8 cellular contexts compared by ENCODE assay signal in the genomic region with DNA sequence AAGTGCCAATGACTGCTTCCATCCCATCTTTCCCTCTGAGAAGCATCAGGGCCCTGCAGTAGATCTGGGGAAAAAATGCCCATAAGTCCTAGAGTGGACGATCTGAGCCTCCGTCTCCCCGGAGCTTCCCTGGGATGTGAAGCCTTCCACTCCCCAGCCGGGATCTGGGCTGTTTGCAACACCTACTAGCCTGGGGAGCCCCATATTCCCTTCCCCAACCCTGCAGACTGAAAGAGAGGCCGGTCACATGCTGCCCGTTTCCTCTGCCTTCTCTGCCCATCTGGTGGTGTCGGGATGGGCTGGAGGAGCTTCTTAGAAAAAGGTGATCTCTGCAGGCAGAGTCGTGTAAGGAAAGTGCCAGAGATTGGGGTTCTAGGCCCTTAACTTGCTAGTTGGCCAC. TPM values are rescaled to one million over a fixed set of nuclear protein-coding genes. Genes with fewer than 3 reads are reported as not detected.
DNase-seq lines count a peak whose midpoint lies in the region; ATAC-seq and TF ChIP-seq lines count a peak whose summit lies in the region.

No MANE protein-coding gene starts in this region.

- WGBS in mammary epithelial cell (ENCODE audit: low coverage, missing lambda C conversion rate): 71% methylated on average over 7 of the region's 8 CpGs

- TF ChIP-seq CTCF in AG04449 (IDR thresholded peaks at IDR 0.05; ENCODE audit: insufficient read depth, low read length, missing control alignments) (no peak), mammary epithelial cell (conservative IDR thresholded peaks at IDR 0.05 in 1 of 2, IDR thresholded peaks at IDR 0.05 in 1 of 2; ENCODE audit: extremely low read depth in 1 of 2, insufficient read depth in 1 of 2, low read depth in 1 of 2, low read length in 2 of 2) (no peak)

- ATAC-seq in HG02678 (IDR thresholded peaks at IDR 0.05; ENCODE audit: unreplicated experiment): no peak

- H3K4me1 ChIP-seq in mammary epithelial cell (ENCODE audit: insufficient read depth, low read length) (no peaks in the 10 kb centered on the region), mucosa of stomach (ENCODE audit: control insufficient read depth, insufficient read depth, low read length) (peaks cover 23% of the 10 kb centered on the region)

- H2AFZ ChIP-seq in mammary epithelial cell (ENCODE audit: low read depth, low read length): no peak overlapping the region

- dilution Hi-C loops in mammary epithelial cell (cut with HindIII; ENCODE audit: low sequenced_read_pairs): no loop called here

- DNase-seq in AG04449 (ENCODE audit: low read depth, low spot score) (no peak), H7 (peak; percentile 35), mammary epithelial cell (no peak), NCI-H2227 (lab: John Stamatoyannopoulos, UW; ENCODE audit: unreplicated experiment) (no peak), NCI-H2029 (lab: John Stamatoyannopoulos, UW) (no peak)
- DNase-seq in NK-92 treated with Interleukin-12 subunit alpha and Interleukin-12 subunit beta, amount 100 ng/mL, for 24 hours (lab: John Stamatoyannopoulos, UW): no peak

- H3K9ac ChIP-seq in mammary epithelial cell (ENCODE audit: insufficient read depth, low read length): no peak overlapping the region
- peak overlapping the region; percentile 4 for H3K9ac ChIP-seq in mucosa of stomach (ENCODE audit: low read length)

- no peak overlapping the region for H3K27ac ChIP-seq in mammary epithelial cell (ENCODE audit: insufficient read depth, low read depth, low read length)

- CTCF ChIA-PET in AG04449 (lab: Yijun Ruan, JAX): interaction anchor here (0.7 to 2.7 kb wide), 7 partner anchors 13 to 237 kb away, joined by 3 to 7 read pairs (median 4); no protein-coding TSS in a partner anchor
- CTCF ChIA-PET in mammary epithelial cell (lab: Charles Lee; ENCODE audit: low non-redundant PET): no interaction called here

- H3K79me2 ChIP-seq in mammary epithelial cell (ENCODE audit: insufficient read depth, low read length): no peaks in the 10 kb centered on the region

- H4K20me1 ChIP-seq in mammary epithelial cell (ENCODE audit: insufficient read depth, low read length): no peaks in the 10 kb centered on the region

- H3K27me3 ChIP-seq in H7 (ENCODE audit: control insufficient read depth, insufficient read depth, low read length): no peaks in the 10 kb centered on the region; the same call in 1 of the 2 replicates
- H3K27me3 ChIP-seq in mammary epithelial cell (ENCODE audit: insufficient read depth, low read length): no peaks in the 10 kb centered on the region
- H3K27me3 ChIP-seq in mucosa of stomach (ENCODE audit: control insufficient read depth, insufficient read depth, low read length): no peaks in the 10 kb centered on the region

- H3K4me2 ChIP-seq in mammary epithelial cell (ENCODE audit: insufficient read depth, low read depth, low read length): peak overlapping the region; percentile 93

- intact Hi-C loops in mammary epithelial cell (cut with micrococcal nuclease): no loop called here

- H3K4me3 ChIP-seq in AG04449 (ENCODE audit: low read depth, low read length) (peak overlapping the region; percentile 71), H7 (ENCODE audit: insufficient read depth, low read depth, low read length) (peak overlapping the region; percentile 65; the same call in 1 of the 2 replicates), mammary epithelial cell (replicated peaks in 1 of 3; ENCODE audit: insufficient read depth in 1 of 3, low read depth in 2 of 3, low read length in 3 of 3) (no peak overlapping the region), mucosa of stomach (ENCODE audit: low read length) (peak overlapping the region; percentile 33)

- in situ Hi-C loops in mammary epithelial cell (cut with MboI; ENCODE audit: low sequenced_read_pairs in 2 of 2): no loop called here

- H3K36me3 ChIP-seq in H7 (replicated peaks; ENCODE audit: control insufficient read depth, insufficient read depth, low read length) (no peaks in the 10 kb centered on the region), mammary epithelial cell (ENCODE audit: insufficient read depth, low read length) (peaks cover 3% of the 10 kb centered on the region), mucosa of stomach (ENCODE audit: control insufficient read depth, insufficient read depth, low read length) (no peaks in the 10 kb centered on the region)

- BruUV-seq in mammary epithelial cell (replicated peaks; lab: Mats Ljungman, UMichigan): no TSS peak

- no peaks in the 10 kb centered on the region for H3K9me3 ChIP-seq in mammary epithelial cell (replicated peaks; ENCODE audit: insufficient read depth, low read length)
- no peaks in the 10 kb centered on the region for H3K9me3 ChIP-seq in mucosa of stomach (ENCODE audit: control insufficient read depth, low read length)

- POLR2A ChIA-PET in AG04449 (lab: Yijun Ruan, JAX): no interaction called here

RNA-seq across cellular contexts. Expression of a gene that starts 1.1 kb away (rescaled TPM):
- total RNA-seq in H7 (2014; rRNA removed; shearing (Covaris generic)): 2.6 and 4.0 TPM in 2 replicates
- 10 to 100 TPM in 1 of 2 donors, 1 to 10 TPM in 1; 7.6 to 11.2 TPM for total RNA-seq in mammary epithelial cell
- polyA plus RNA-seq in mammary epithelial cell: 0.71 TPM
- polyA minus RNA-seq in mammary epithelial cell: 2.1 TPM

RNA-seq across cellular contexts. Expression of a gene that starts 41.3 kb away (rescaled TPM):
- total RNA-seq in H7 (2014; rRNA removed; shearing (Covaris generic)): not detected in 2 replicates
- not detected for total RNA-seq in mammary epithelial cell
- not detected for polyA plus RNA-seq in mammary epithelial cell
- polyA minus RNA-seq in mammary epithelial cell: not detected

Comparison
In these comparisons a context has a peak if more than half of its experiments do, and no peak if none do; other contexts are left out.
1. H3K4me3 ChIP-seq: peak in AG04449 (single experiment), H7 (single experiment) and mucosa of stomach (single experiment); none in mammary epithelial cell (0 of 3).